20 cellular contexts compared by ENCODE assay signal in the genomic region with DNA sequence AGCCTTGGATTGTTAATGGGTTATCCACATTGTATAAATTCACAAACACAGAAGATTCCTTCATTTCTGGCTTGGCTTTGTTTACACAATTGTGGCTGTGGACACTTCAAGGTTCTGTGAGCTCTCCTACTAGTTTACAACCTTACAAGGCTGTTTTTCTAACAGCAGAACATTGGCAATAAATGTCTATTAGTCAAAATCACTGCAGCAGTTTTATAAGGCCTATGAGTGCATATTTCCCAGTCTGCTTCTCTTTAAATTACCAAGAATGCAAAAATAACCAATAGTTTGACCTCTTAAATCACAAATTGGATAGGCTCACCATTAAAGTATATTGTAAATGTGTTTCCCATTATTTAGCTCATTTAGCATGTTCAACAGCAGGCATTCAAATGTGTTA.
DNase-seq lines count a peak whose midpoint lies in the region; ATAC-seq, FAIRE-seq and TF ChIP-seq lines count a peak whose summit lies in the region.
"Had no signal": no experiment of that assay in that cellular context is flagged by ENCODE, and none has a peak within 500 bp of the region (broad histone marks: within the 10 kb centered on the region; RNA-seq: fewer than 3 reads in every experiment).

No MANE protein-coding gene starts in this region.

- no peak overlapping the region for H3K9ac ChIP-seq in endothelial cell of umbilical vein (replicated peaks; ENCODE audit: extremely low read depth, insufficient read depth, low read length)
- H3K9ac ChIP-seq in mesenchymal stem cell (ENCODE audit: low read length): no peak overlapping the region
- H3K9ac ChIP-seq: BLaER1 had no signal

- no peak overlapping the region for H2BK5ac ChIP-seq in mesenchymal stem cell (ENCODE audit: low read depth, low read length, poor library complexity, severe bottlenecking)

- no peak for ATAC-seq in HG02938 (IDR thresholded peaks at IDR 0.05; ENCODE audit: unreplicated experiment)
- ATAC-seq: GM23338 had no signal

- H2BK120ac ChIP-seq in mesenchymal stem cell (ENCODE audit: low read depth, low read length): no peak overlapping the region

- no peak overlapping the region for H4K91ac ChIP-seq in mesenchymal stem cell (ENCODE audit: low read length)

- H3K14ac ChIP-seq in mesenchymal stem cell (ENCODE audit: low read length in 2 of 2): no peak overlapping the region

- no peak overlapping the region for H2BK15ac ChIP-seq in mesenchymal stem cell (ENCODE audit: low read depth, poor library complexity, severe bottlenecking)

- H2AK5ac ChIP-seq in mesenchymal stem cell (ENCODE audit: low read length, severe bottlenecking): no peak overlapping the region

- no peak overlapping the region for H3K18ac ChIP-seq in mesenchymal stem cell (ENCODE audit: low read depth in 1 of 2, low read length in 2 of 2)

- POLR2A ChIA-PET in endothelial cell of umbilical vein (lab: Charles Lee): no interaction called here

- no peaks in the 10 kb centered on the region for H3K27me3 ChIP-seq in endothelial cell of umbilical vein (ENCODE audit: control insufficient read depth in 2 of 2, insufficient read depth in 2 of 2, low read length in 2 of 2)
- H3K27me3 ChIP-seq in mesenchymal stem cell (ENCODE audit: control insufficient read depth in 1 of 2, insufficient read depth in 1 of 2, low read length in 2 of 2): no peaks in the 10 kb centered on the region
- H3K27me3 ChIP-seq: BLaER1 had no signal

- no peaks in the 10 kb centered on the region for H3K36me3 ChIP-seq in endothelial cell of umbilical vein (ENCODE audit: control insufficient read depth in 2 of 2, extremely low read depth in 1 of 2, insufficient read depth in 2 of 2, low read length in 2 of 2)
- H3K36me3 ChIP-seq in mesenchymal stem cell (ENCODE audit: control insufficient read depth in 1 of 2, insufficient read depth in 2 of 2, low read depth in 1 of 2, low read length in 2 of 2): no peaks in the 10 kb centered on the region
- H3K36me3 ChIP-seq: BLaER1 had no signal

- H3K9me3 ChIP-seq in endothelial cell of umbilical vein (replicated peaks; ENCODE audit: control insufficient read depth, insufficient read depth, low read length): no peaks in the 10 kb centered on the region
- H3K9me3 ChIP-seq in mesenchymal stem cell (ENCODE audit: control insufficient read depth, low read length): no peaks in the 10 kb centered on the region
- H3K9me3 ChIP-seq: BLaER1 had no signal

- no peaks in the 10 kb centered on the region for H4K20me1 ChIP-seq in endothelial cell of umbilical vein (replicated peaks; ENCODE audit: control insufficient read depth, extremely low read depth, insufficient read depth, low read length)
- H4K20me1 ChIP-seq: BLaER1 had no signal

- no peak overlapping the region for H3K27ac ChIP-seq in endothelial cell of umbilical vein (ENCODE audit: insufficient read depth, low read depth, low read length)
- no peak overlapping the region for H3K27ac ChIP-seq in mesenchymal stem cell (ENCODE audit: low read length, poor library complexity, severe bottlenecking)
- H3K27ac ChIP-seq: BLaER1 had no signal

- H3K4me1 ChIP-seq in endothelial cell of umbilical vein (ENCODE audit: control insufficient read depth, extremely low read depth, insufficient read depth, low read length) (no peaks in the 10 kb centered on the region), mesenchymal stem cell (ENCODE audit: control insufficient read depth, insufficient read depth, low read depth, low read length) (no peaks in the 10 kb centered on the region)
- H3K4me1 ChIP-seq: BLaER1 had no signal

- peak; percentile 24 for DNase-seq in AG10803 (ENCODE audit: low read depth)
- peak; percentile 24 for DNase-seq in GM04503 (ENCODE audit: low read depth)
- no peak for DNase-seq in endothelial cell of umbilical vein (ENCODE audit: low read depth, low spot score)
- DNase-seq in mesenchymal stem cell: peak; percentile 43
- no peak for DNase-seq in T-helper 9 cell
- DNase-seq in GF-D8 (lab: John Stamatoyannopoulos, UW): no peak
- DNase-seq: AML-193; CD4-positive, alpha-beta memory T cell; DMS153; DMS79 treated with DMSO at 0.1 percent for 48 hours; EL; HCEC 1CT; KG1 had no signal

- H3K23ac ChIP-seq in mesenchymal stem cell (ENCODE audit: low read length in 2 of 2): no peak overlapping the region

- H3K79me2 ChIP-seq in endothelial cell of umbilical vein (ENCODE audit: control insufficient read depth, insufficient read depth, low read length): no peaks in the 10 kb centered on the region

- H3K4ac ChIP-seq in mesenchymal stem cell (ENCODE audit: low read depth in 1 of 2, low read length in 2 of 2): no peak overlapping the region

- dilution Hi-C loops in endothelial cell of umbilical vein (cut with MboI; ENCODE audit: extremely low pct_ligation_motif_present, low sequenced_read_pairs): no loop called here

- BruUV-seq in endothelial cell of umbilical vein (replicated peaks; lab: Mats Ljungman, UMichigan): no TSS peak

- peak; percentile 33 for FAIRE-seq in endothelial cell of umbilical vein (lab: Jason Lieb, UNC)
- FAIRE-seq: GM12892, GM18507, H54, HTR-8/SVneo had no signal

- no peak overlapping the region for H3K4me3 ChIP-seq in AG10803 (ENCODE audit: low read length)
- H3K4me3 ChIP-seq in endothelial cell of umbilical vein (replicated peaks in 1 of 3; ENCODE audit: insufficient read depth in 1 of 3, low read depth in 1 of 3, low read length in 3 of 3): no peak overlapping the region
- H3K4me3 ChIP-seq in mesenchymal stem cell (ENCODE audit: insufficient read depth in 1 of 2, low read depth in 1 of 2, low read length in 2 of 2): no peak overlapping the region
- H3K4me3 ChIP-seq: BLaER1, GM23338 had no signal

- H3K9me1 ChIP-seq in endothelial cell of umbilical vein (replicated peaks; ENCODE audit: control insufficient read depth, extremely low read depth, insufficient read depth, low read length): no peaks in the 10 kb centered on the region

- H2BK12ac ChIP-seq in mesenchymal stem cell (ENCODE audit: low read length in 2 of 2): no peak overlapping the region

- CTCF ChIA-PET in endothelial cell of umbilical vein (lab: Charles Lee): no interaction called here

- intact Hi-C loops in endothelial cell of umbilical vein (cut with micrococcal nuclease): no loop called here

- H4K8ac ChIP-seq in mesenchymal stem cell (ENCODE audit: low read length): no peak overlapping the region

- no peak for TF ChIP-seq CTCF in AG10803 (conservative IDR thresholded peaks at IDR 0.05; ENCODE audit: low read length)
- TF ChIP-seq CTCF in endothelial cell of umbilical vein (IDR thresholded peaks at IDR 0.05; ENCODE audit: extremely low read depth in 1 of 2, insufficient read depth in 1 of 2, low read depth in 1 of 2, low read length in 2 of 2): no peak

- H3K4me2 ChIP-seq in endothelial cell of umbilical vein (ENCODE audit: insufficient read depth, low read length) (no peak overlapping the region), mesenchymal stem cell (ENCODE audit: low read length, poor library complexity, severe bottlenecking) (no peak overlapping the region)
- H3K4me2 ChIP-seq: BLaER1, GM23338 had no signal

- no peak for TF ChIP-seq POLR2A in endothelial cell of umbilical vein (IDR thresholded peaks at IDR 0.05; ENCODE audit: low read depth, low read length)

- H3K79me1 ChIP-seq in mesenchymal stem cell (replicated peaks; ENCODE audit: low read length, poor library complexity, severe bottlenecking): no peaks in the 10 kb centered on the region

- no peak overlapping the region for H2AFZ ChIP-seq in endothelial cell of umbilical vein (ENCODE audit: low read depth, low read length)
- no peak overlapping the region for H2AFZ ChIP-seq in mesenchymal stem cell (ENCODE audit: low read depth, low read length)
- H2AFZ ChIP-seq: GM23338 had no signal

TF ChIP-seq in endothelial cell of umbilical vein, 7 proteins besides CTCF, POLR2A, EP300 and RAD21:
- TF ChIP-seq, protein P1, sequence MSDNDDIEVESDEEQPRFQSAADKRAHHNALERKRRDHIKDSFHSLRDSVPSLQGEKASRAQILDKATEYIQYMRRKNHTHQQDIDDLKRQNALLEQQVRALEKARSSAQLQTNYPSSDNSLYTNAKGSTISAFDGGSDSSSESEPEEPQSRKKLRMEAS (IDR thresholded peaks at IDR 0.05; ENCODE audit: insufficient read depth, insufficient read length): no peak
- TF ChIP-seq MYC (IDR thresholded peaks at IDR 0.05; ENCODE audit: low read depth, low read length): no peak
- no peak for TF ChIP-seq JUN (IDR thresholded peaks at IDR 0.05; ENCODE audit: borderline replicate concordance, insufficient read depth, insufficient read length, low read depth)
- TF ChIP-seq POLR2AphosphoS5 (IDR thresholded peaks at IDR 0.05; ENCODE audit: insufficient read depth, low read depth, low read length): no peak
- no peak for TF ChIP-seq EZH2 (IDR thresholded peaks at IDR 0.05; ENCODE audit: borderline replicate concordance, low read depth, low read length, severe bottlenecking)
- TF ChIP-seq GATA2 (IDR thresholded peaks at IDR 0.05; ENCODE audit: insufficient read depth, insufficient read length, low read depth, low read length): no peak
- TF ChIP-seq FOS (IDR thresholded peaks at IDR 0.05; ENCODE audit: borderline replicate concordance, insufficient read depth, low read length): no peak

Comparison
In these comparisons a context has a peak if more than half of its experiments do, and no peak if none do; other contexts are left out.
1. DNase-seq: peak in AG10803 (single experiment), GM04503 (single experiment) and mesenchymal stem cell (single experiment); none in endothelial cell of umbilical vein (single experiment), T-helper 9 cell (single experiment) and GF-D8 (single experiment).